Comparison of ENCODE assay signal across 11 cellular contexts in the genomic region with DNA sequence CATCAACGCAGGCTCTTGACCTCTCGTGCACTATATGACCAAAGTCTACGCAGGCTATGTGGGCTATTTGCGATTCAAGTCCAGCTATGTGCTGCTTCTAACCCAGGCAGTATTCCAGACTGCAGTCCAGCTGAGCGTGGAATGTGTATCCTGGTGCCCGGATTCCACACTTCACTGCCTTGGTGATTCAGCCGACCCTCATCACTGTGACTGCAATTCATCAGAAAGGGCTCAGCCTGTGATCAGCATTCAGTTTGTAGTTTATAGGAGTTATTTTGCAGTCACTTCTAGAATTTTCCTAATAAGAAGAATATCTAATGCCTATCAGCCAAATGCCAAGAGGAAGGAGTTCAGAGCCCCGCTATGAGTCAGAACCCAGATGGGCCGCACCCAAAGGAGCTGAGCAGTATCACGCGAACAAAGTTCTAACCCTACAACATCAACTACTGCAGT.
DNase-seq lines count a peak whose midpoint lies in the region; ATAC-seq and TF ChIP-seq lines count a peak whose summit lies in the region.
"Had no signal": no experiment of that assay in that cellular context is flagged by ENCODE, and none has a peak within 500 bp of the region (broad histone marks: within the 10 kb centered on the region; RNA-seq: fewer than 3 reads in every experiment).

No MANE protein-coding gene starts in this region.

- H3K36me3 ChIP-seq in psoas muscle (ENCODE audit: insufficient read depth in 1 of 2, low read depth in 1 of 2) = no peaks in the 10 kb centered on the region
- no peaks in the 10 kb centered on the region for H3K36me3 ChIP-seq in hepatocyte (replicated peaks; ENCODE audit: insufficient read depth, low read depth)
- H3K36me3 ChIP-seq: pancreas had no signal

- H3K4me1 ChIP-seq in psoas muscle = no peaks in the 10 kb centered on the region
- H3K4me1 ChIP-seq in hepatocyte (ENCODE audit: insufficient read depth) = no peaks in the 10 kb centered on the region
- H3K4me1 ChIP-seq: pancreas had no signal

- H3K4me3 ChIP-seq in fibroblast of mammary gland (ENCODE audit: control insufficient read depth, low read depth, low read length) (no peak overlapping the region), psoas muscle (no peak overlapping the region), hepatocyte (no peak overlapping the region)
- H3K4me3 ChIP-seq: pancreas had no signal

- POLR2A ChIA-PET in RWPE1 (lab: Yijun Ruan, JAX; ENCODE audit: low non-redundant PET) = no interaction called here

- no peaks in the 10 kb centered on the region for H3K79me2 ChIP-seq in hepatocyte

- H3K9me3 ChIP-seq in psoas muscle (no peaks in the 10 kb centered on the region), hepatocyte (ENCODE audit: low read depth) (no peaks in the 10 kb centered on the region)
- H3K9me3 ChIP-seq: pancreas had no signal

- TF ChIP-seq CTCF in RWPE1 (conservative IDR thresholded peaks at IDR 0.05; ENCODE audit: low read depth) (no peak), fibroblast of mammary gland (conservative IDR thresholded peaks at IDR 0.05; ENCODE audit: control insufficient read depth, insufficient read depth, low read depth, low read length) (no peak), psoas muscle (IDR thresholded peaks at IDR 0.05) (no peak), hepatocyte (IDR thresholded peaks at IDR 0.05; ENCODE audit: poor library complexity) (no peak)

- peak; percentile 64 to 83 (median 76) for ATAC-seq in psoas muscle
- ATAC-seq: left lobe of liver had no signal

- no peak overlapping the region for H2AFZ ChIP-seq in hepatocyte

- H3K4me2 ChIP-seq in hepatocyte = no peak overlapping the region

- 33 to 60% (median 56%) methylated on average over 11 of the region's 11 CpGs for WGBS in psoas muscle, 3 donors
- WGBS in hepatocyte (ENCODE audit: low lambda C conversion rate, missing lambda C conversion rate) = 86% methylated on average over 11 of the region's 11 CpGs

- intact Hi-C loops in psoas muscle (cut with DNase I) = no loop called here

- H3K27me3 ChIP-seq in psoas muscle (ENCODE audit: insufficient read depth in 3 of 3, low read length in 2 of 3) (no peaks in the 10 kb centered on the region), hepatocyte (no peaks in the 10 kb centered on the region)
- H3K27me3 ChIP-seq: pancreas had no signal

- no peaks in the 10 kb centered on the region for H3K9me2 ChIP-seq in hepatocyte (replicated peaks; ENCODE audit: insufficient read depth)

- H3K27ac ChIP-seq in RWPE1 (peak overlapping the region; percentile 57), psoas muscle (no peak overlapping the region), hepatocyte (no peak overlapping the region)
- H3K27ac ChIP-seq: pancreas had no signal

- CTCF ChIA-PET in RWPE1 (lab: Yijun Ruan, JAX) = interaction anchor here (1.1 kb wide), 2 partner anchors 10 to 170 kb away, joined by 3 read pairs; no protein-coding TSS in a partner anchor

- H4K20me1 ChIP-seq in hepatocyte (ENCODE audit: insufficient read depth, poor library complexity, severe bottlenecking) = no peaks in the 10 kb centered on the region

- DNase-seq in ELR (ENCODE audit: low read depth) = peak; percentile 80
- peak; percentile 38 for DNase-seq in RWPE1 (ENCODE audit: low spot score)
- peak; percentile 73 for DNase-seq in fibroblast of mammary gland (ENCODE audit: low read depth)
- DNase-seq in psoas muscle = no peak
- DNase-seq in Kasumi-1 (lab: John Stamatoyannopoulos, UW) = no peak
- no peak for DNase-seq in NCI-H1092 (lab: John Stamatoyannopoulos, UW)
- DNase-seq in hepatocyte (ENCODE audit: low spot score) = no peak
- no peak for DNase-seq in NCI-H187 treated with DMSO at 0.1 percent for 48 hours (lab: John Stamatoyannopoulos, UW)
- DNase-seq: erythroblast, pancreas had no signal

Comparison
In these comparisons a context has a peak if more than half of its experiments do, and no peak if none do; other contexts are left out.
1. DNase-seq: peak in ELR (single experiment), RWPE1 (single experiment) and fibroblast of mammary gland (single experiment); none in psoas muscle (0 of 2), Kasumi-1 (0 of 2), NCI-H1092 (single experiment), hepatocyte (single experiment) and NCI-H187 treated with DMSO at 0.1 percent for 48 hours (single experiment).